25 cellular contexts compared by ENCODE assay signal in genomic region chr11:69501891-69502860, GRCh38. TPM values are rescaled to one million over a fixed set of nuclear protein-coding genes. Genes with fewer than 3 reads are reported as not detected.
DNase-seq lines count a peak whose midpoint lies in the region; ATAC-seq, FAIRE-seq and TF ChIP-seq lines count a peak whose summit lies in the region.
"Had no signal": no experiment of that assay in that cellular context is flagged by ENCODE, and none has a peak within 500 bp of the region (broad histone marks: within the 10 kb centered on the region; RNA-seq: fewer than 3 reads in every experiment).

No MANE protein-coding gene starts in this region.

- no peak overlapping the region for H4K8ac ChIP-seq in neuronal stem cell (ENCODE audit: low read depth, low read length)

- peak overlapping the region; percentile 47 for H2AK5ac ChIP-seq in neuronal stem cell (ENCODE audit: low read depth, low read length)

- TF ChIP-seq CTCF in A549 (IDR thresholded peaks at IDR 0.05) (no peak), RWPE2 (IDR thresholded peaks at IDR 0.05; ENCODE audit: poor library complexity, severe bottlenecking) (no peak), ascending aorta (IDR thresholded peaks at IDR 0.05) (no peak)

- H3K36me3 Mint-ChIP-seq in immature natural killer cell: no peaks in the 10 kb centered on the region
- H3K36me3 Mint-ChIP-seq: activated naive CD8-positive, alpha-beta T cell treated with anti-CD3 and anti-CD28 coated beads for 36 hours had no signal

- H3K4me2 ChIP-seq in A549 (no peak overlapping the region), neuronal stem cell (ENCODE audit: insufficient read depth, low read length, poor library complexity, severe bottlenecking) (no peak overlapping the region)

- H3K4me1 ChIP-seq in A549: peaks cover 21% of the 10 kb centered on the region
- peaks cover 4% of the 10 kb centered on the region for H3K4me1 ChIP-seq in RWPE2 (ENCODE audit: insufficient read depth, poor library complexity, severe bottlenecking)
- H3K4me1 ChIP-seq in neuronal stem cell (ENCODE audit: control insufficient read depth in 2 of 2, insufficient read depth in 1 of 2, low read depth in 1 of 2, low read length in 2 of 2): peaks cover 4 to 18% of the 10 kb centered on the region in 2 donors
- peaks cover 5 to 6% of the 10 kb centered on the region in 2 donors for H3K4me1 ChIP-seq in ascending aorta

- TF ChIP-seq EP300 in A549 (IDR thresholded peaks at IDR 0.05): no peak

- no peaks in the 10 kb centered on the region for H3K9me3 Mint-ChIP-seq in immature natural killer cell
- H3K9me3 Mint-ChIP-seq: activated CD4-positive, alpha-beta memory T cell treated with anti-CD3 and anti-CD28 coated beads, Interleukin-2, amount 10 ng/mL, durations not matched to agents 7 days and 5 days; T-helper 1 cell treated with Interleukin-12 subunit alpha and Interleukin-12 subunit beta and Interleukin-4 antibody, amounts not matched to agents 30 μg/mL and 1 μg/mL, for 36 hours had no signal

- peak overlapping the region; percentile 38 for H2BK120ac ChIP-seq in neuronal stem cell (ENCODE audit: low read depth, low read length)

- H3K27me3 ChIP-seq in RWPE2 (ENCODE audit: insufficient read depth, poor library complexity, severe bottlenecking) (no peaks in the 10 kb centered on the region), neuronal stem cell (ENCODE audit: control insufficient read depth in 3 of 3, insufficient read depth in 3 of 3, low read depth in 1 of 3, low read length in 3 of 3) (peaks cover 0 to 3% (median 0%) of the 10 kb centered on the region in 3 experiments), ascending aorta (no peaks in the 10 kb centered on the region)
- H3K27me3 ChIP-seq: SJCRH30 had no signal

- peaks cover 4% of the 10 kb centered on the region; the same call in 1 of the 3 replicates for H3K9me3 ChIP-seq in A549
- H3K9me3 ChIP-seq in RWPE2 (ENCODE audit: severe bottlenecking): no peaks in the 10 kb centered on the region
- H3K9me3 ChIP-seq in neuronal stem cell (replicated peaks in 1 of 2; ENCODE audit: control insufficient read depth in 2 of 2, insufficient read depth in 1 of 2, low read depth in 1 of 2, low read length in 2 of 2): peaks cover 0 to 2% of the 10 kb centered on the region in 2 donors
- H3K9me3 ChIP-seq in ascending aorta: no peaks in the 10 kb centered on the region
- H3K9me3 ChIP-seq: SJCRH30, thoracic aorta had no signal

- H3K27ac Mint-ChIP-seq in immature natural killer cell: no peak overlapping the region
- H3K27ac Mint-ChIP-seq: activated CD4-positive, alpha-beta memory T cell treated with anti-CD3 and anti-CD28 coated beads, Interleukin-2, amount 10 ng/mL, durations not matched to agents 7 days and 5 days; activated naive CD8-positive, alpha-beta T cell treated with anti-CD3 and anti-CD28 coated beads for 36 hours; memory B cell; T-helper 1 cell treated with Interleukin-12 subunit alpha and Interleukin-12 subunit beta and Interleukin-4 antibody, amounts not matched to agents 30 μg/mL and 1 μg/mL, for 36 hours had no signal

- no peak overlapping the region for H3K9ac ChIP-seq in neuronal stem cell (ENCODE audit: low read depth, low read length, poor library complexity)

- H3K27ac ChIP-seq in A549: peak overlapping the region in 1 of 2 experiments; percentile 61; a peak in 4 of 6 replicates
- H3K27ac ChIP-seq in RWPE2 (ENCODE audit: poor library complexity, severe bottlenecking): no peak overlapping the region
- no peak overlapping the region for H3K27ac ChIP-seq in neuronal stem cell (replicated peaks; ENCODE audit: low read length)
- H3K27ac ChIP-seq in ascending aorta: no peak overlapping the region
- H3K27ac ChIP-seq: HL-60, SJCRH30, thoracic aorta had no signal

- no peak overlapping the region for H2AFZ ChIP-seq in neuronal stem cell (ENCODE audit: low read length)

- DNase-seq in A549 (ENCODE audit: low read depth in 1 of 2, low spot score in 1 of 2) (no peak), HT-29 (ENCODE audit: low spot score) (peak; percentile 14), RWPE2 (ENCODE audit: low spot score) (peak; percentile 61), neuronal stem cell (ENCODE audit: low spot score) (no peak), immature natural killer cell (no peak), ascending aorta (ENCODE audit: low spot score in 2 of 2) (no peak), DMS114 treated with DMSO at 0.1 percent for 48 hours (lab: John Stamatoyannopoulos, UW; ENCODE audit: unreplicated experiment) (no peak)
- DNase-seq: activated CD4-positive, alpha-beta memory T cell treated with anti-CD3 and anti-CD28 coated beads, Interleukin-2, amount 10 ng/mL, durations not matched to agents 7 days and 5 days; activated CD4-positive, CD25-positive, alpha-beta regulatory T cell treated with anti-CD3 and anti-CD28 coated beads, Interleukin-2, amount 50 U/mL, for 72 hours; activated effector memory CD4-positive, alpha-beta T cell treated with Interleukin-2 at 50 U/mL for 16 hours; activated naive CD8-positive, alpha-beta T cell treated with anti-CD3 and anti-CD28 coated beads for 36 hours; central memory CD4-positive, alpha-beta T cell; GF-D8; NCI-H446 treated with DMSO at 0.1 percent for 48 hours; occipital lobe; SJCRH30; stimulated activated naive CD4-positive, alpha-beta T cell treated with Interleukin-2 at 50 U/mL for 16 hours had no signal

- no peak for TF ChIP-seq POLR2A in A549 (IDR thresholded peaks at IDR 0.05; ENCODE audit: low read length)

- peak overlapping the region; percentile 30 for H2BK5ac ChIP-seq in neuronal stem cell (ENCODE audit: low read length)

- no peak for ATAC-seq in A549
- no peak for ATAC-seq in RWPE2 (ENCODE audit: low read depth)
- ATAC-seq in GM18498 (IDR thresholded peaks at IDR 0.05; ENCODE audit: unreplicated experiment): no peak
- ATAC-seq: HCT116 had no signal

- H3K79me1 ChIP-seq in neuronal stem cell (ENCODE audit: low read depth, low read length): no peaks in the 10 kb centered on the region

- no peak overlapping the region for H3K4ac ChIP-seq in neuronal stem cell (ENCODE audit: low read length)

- intact Hi-C loops in ascending aorta (cut with DNase I): no loop called here

- 92% methylated on average over 18 of the region's 26 CpGs for whole genome bisulfite sequencing in A549 (ENCODE audit: missing lambda C conversion rate)
- no CpG with 5 or more reads among the region's 26 CpGs for WGBS in neuronal stem cell (ENCODE audit: extremely low coverage in 2 of 2, insufficient read length in 2 of 2, insufficient replicate concordance in 1 of 2), 2 donors

- H3K27me3 Mint-ChIP-seq in immature natural killer cell (ENCODE audit: low read depth in 3 of 3): peaks cover 0 to 7% (median 3%) of the 10 kb centered on the region in 3 donors

- no peaks in the 10 kb centered on the region for H3K36me3 ChIP-seq in RWPE2 (ENCODE audit: low read depth)
- H3K36me3 ChIP-seq in neuronal stem cell (replicated peaks in 1 of 2; ENCODE audit: control insufficient read depth in 2 of 2, insufficient read depth in 2 of 2, low read length in 2 of 2): no peaks in the 10 kb centered on the region
- no peaks in the 10 kb centered on the region for H3K36me3 ChIP-seq in ascending aorta
- H3K36me3 ChIP-seq: SJCRH30, thoracic aorta had no signal

- CTCF ChIA-PET in A549 (lab: Yijun Ruan, JAX): interaction anchor here (1.0 kb wide), 1 partner anchor 210 kb away, joined by 3 read pairs; no protein-coding TSS in a partner anchor

- H3K4me3 ChIP-seq in A549: no peak overlapping the region
- no peak overlapping the region for H3K4me3 ChIP-seq in RWPE2 (ENCODE audit: severe bottlenecking)
- H3K4me3 ChIP-seq in neuronal stem cell (ENCODE audit: low read length in 2 of 2): peak overlapping the region in 1 of 2 donors; percentile 18
- no peak overlapping the region for H3K4me3 ChIP-seq in ascending aorta
- H3K4me3 ChIP-seq: SJCRH30, thoracic aorta had no signal

- H4K91ac ChIP-seq in neuronal stem cell (ENCODE audit: low read depth, low read length, poor library complexity): peak overlapping the region; percentile 35

- no peak overlapping the region for H3K23ac ChIP-seq in neuronal stem cell (ENCODE audit: low read depth, low read length, poor library complexity)

- TF ChIP-seq RAD21 in A549 (conservative IDR thresholded peaks at IDR 0.05 in 1 of 2, IDR thresholded peaks at IDR 0.05 in 1 of 2): no peak

- no peak overlapping the region for H3K4me3 Mint-ChIP-seq in immature natural killer cell
- H3K4me3 Mint-ChIP-seq: activated CD4-positive, alpha-beta memory T cell treated with anti-CD3 and anti-CD28 coated beads, Interleukin-2, amount 10 ng/mL, durations not matched to agents 7 days and 5 days; activated naive CD8-positive, alpha-beta T cell treated with anti-CD3 and anti-CD28 coated beads for 36 hours; memory B cell; T-helper 1 cell treated with Interleukin-12 subunit alpha and Interleukin-12 subunit beta and Interleukin-4 antibody, amounts not matched to agents 30 μg/mL and 1 μg/mL, for 36 hours had no signal

- FAIRE-seq in A549 (lab: Jason Lieb, UNC): no peak
- FAIRE-seq: astrocyte had no signal

- no peaks in the 10 kb centered on the region for H3K4me1 Mint-ChIP-seq in immature natural killer cell
- H3K4me1 Mint-ChIP-seq: activated CD4-positive, alpha-beta memory T cell treated with anti-CD3 and anti-CD28 coated beads, Interleukin-2, amount 10 ng/mL, durations not matched to agents 7 days and 5 days had no signal

- H3K18ac ChIP-seq in neuronal stem cell (ENCODE audit: low read length): peak overlapping the region; percentile 89

- POLR2A ChIA-PET in A549 (lab: Yijun Ruan, JAX): no interaction called here

- peak overlapping the region; percentile 4 for H3K14ac ChIP-seq in neuronal stem cell (ENCODE audit: low read length)

- H2BK15ac ChIP-seq in neuronal stem cell (ENCODE audit: low read length): peak overlapping the region; percentile 90

- H2BK12ac ChIP-seq in neuronal stem cell (ENCODE audit: low read length): peak overlapping the region; percentile 91

TF ChIP-seq in A549, 52 proteins besides CTCF, POLR2A, EP300 and RAD21:
- no peak for TF ChIP-seq HOXB5 (CRISPR knock-in tag; IDR thresholded peaks at IDR 0.05)
- TF ChIP-seq PHF8 (IDR thresholded peaks at IDR 0.05; ENCODE audit: borderline replicate concordance, low read depth): no peak
- peak; percentile 73 for TF ChIP-seq MAFK (IDR thresholded peaks at IDR 0.05; ENCODE audit: partially characterized antibody)

RNA-seq across cellular contexts. Expression of gene LINC01488, which starts 20.7 kb away (rescaled TPM):
- polyA plus RNA-seq in A549 (2011; rRNA removed) (not detected in 2 replicates), A549 (2017; fragmentation: RNase III; extraction: RNeasy Plus Mini Kit Qiagen cat#74134 plus additional on column Dnase treatment) (0.05 to 0.11 TPM (median 0.09 TPM) in 3 replicates), immature natural killer cell (not detected)
- polyA plus RNA-seq in A549 (2012; cell fraction: cytosol; rRNA removed): 0.03 and 0.07 TPM in 2 replicates
- polyA plus RNA-seq in A549 (2012; cell fraction: nucleus; rRNA removed): 0.19 and 0.22 TPM in 2 replicates
- not detected in 2 replicates for polyA minus RNA-seq in A549 (2011; rRNA and poly(A)+ RNA removed)
- not detected in 2 replicates for total RNA-seq in HT-29 (2014; rRNA removed; shearing (Covaris generic))
- 0.06 TPM for polyA plus RNA-seq in neuronal stem cell (2013, experiment 1 of 2)
- 0.01 TPM for polyA plus RNA-seq in neuronal stem cell (2013, experiment 2 of 2)
- not detected for total RNA-seq in ascending aorta
- total RNA-seq: activated CD4-positive, alpha-beta memory T cell treated with anti-CD3 and anti-CD28 coated beads, Interleukin-2, amount 10 ng/mL, durations not matched to agents 7 days and 5 days; activated naive CD8-positive, alpha-beta T cell treated with anti-CD3 and anti-CD28 coated beads for 36 hours; astrocyte; kidney epithelial cell; occipital lobe; SJCRH30; thoracic aorta had no signal

Comparison
In these comparisons a context has a peak if more than half of its experiments do, and no peak if none do; other contexts are left out.
1. DNase-seq: peak in HT-29 (single experiment) and RWPE2 (single experiment); none in A549 (0 of 2), neuronal stem cell (single experiment), immature natural killer cell (0 of 3), ascending aorta (0 of 2) and DMS114 treated with DMSO at 0.1 percent for 48 hours (single experiment).